In the genomic region with DNA sequence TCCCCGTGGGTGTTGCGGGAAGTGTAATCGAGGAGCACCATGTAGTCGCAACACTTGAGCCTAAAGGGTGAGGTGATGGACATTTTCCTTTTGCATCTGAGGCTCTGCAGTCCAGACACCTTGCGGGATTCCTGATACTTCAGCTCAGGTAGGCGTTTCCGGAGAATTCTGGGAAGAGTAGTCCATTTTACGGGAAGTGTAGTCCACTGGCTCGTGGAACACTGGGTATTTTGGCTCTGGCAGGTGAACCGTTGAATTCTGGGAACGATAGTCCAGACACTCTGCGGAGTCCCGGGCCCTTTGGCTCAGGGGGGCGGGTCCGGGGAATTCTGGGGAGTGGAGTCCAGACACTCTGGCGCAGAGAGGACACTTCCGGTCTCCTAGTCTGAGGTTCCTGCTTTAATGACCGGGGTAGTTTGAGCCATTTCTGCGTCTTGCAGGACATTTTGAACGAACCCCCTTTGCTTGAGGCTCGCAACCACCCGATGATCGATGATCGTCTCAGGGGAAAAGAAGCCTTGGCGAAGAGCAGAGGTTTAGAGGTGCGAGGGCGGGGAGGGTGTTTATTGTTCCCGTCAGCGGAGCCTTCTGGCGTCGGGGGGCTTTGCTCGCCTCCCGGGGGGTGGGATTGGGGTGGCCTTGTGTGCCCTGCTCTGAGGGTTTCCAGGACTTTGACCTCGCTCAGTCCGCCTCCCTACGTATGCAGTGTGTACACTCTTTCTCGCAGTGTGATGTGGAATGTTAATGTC, we compare ENCODE assay signal across 1 cellular context.
TF ChIP-seq lines count a peak whose summit lies in the region.

A gene (plus strand): TSS at position 383 of the 749 bp plus-strand sequence. CDS start 3,141 bp downstream, outside the sequence.

TF ChIP-seq in HEK293, 187 proteins besides CTCF, POLR2A, EP300 and RAD21 (continued from another document and continues in another):
- TF ChIP-seq ZNF548 (tag by site-specific recombination; IDR thresholded peaks at IDR 0.05) (no peak; the same call in 1 of the 2 replicates), ZNF140 (tag by site-specific recombination; IDR thresholded peaks at IDR 0.05) (no peak), ZNF404 (tag by site-specific recombination; IDR thresholded peaks at IDR 0.05) (no peak), REPIN1 (tag by site-specific recombination; IDR thresholded peaks at IDR 0.05; ENCODE audit: low read depth) (no peak), OVOL3 (tag by site-specific recombination; IDR thresholded peaks at IDR 0.05) (no peak), ZNF133 (tag by site-specific recombination; IDR thresholded peaks at IDR 0.05) (no peak), ZNF560 (tag by site-specific recombination; IDR thresholded peaks at IDR 0.05; ENCODE audit: borderline replicate concordance) (no peak), ZNF664 (tag by site-specific recombination; IDR thresholded peaks at IDR 0.05) (0 out of 2 replicates have a peak, but pooled peaks have one; percentile 7), ZNF221 (tag by site-specific recombination; IDR thresholded peaks at IDR 0.05; ENCODE audit: borderline replicate concordance) (no peak), ZNF660 (tag by site-specific recombination; IDR thresholded peaks at IDR 0.05) (peak; percentile 94), ZNF292 (tag by site-specific recombination; IDR thresholded peaks at IDR 0.05; ENCODE audit: borderline replicate concordance, low read depth) (no peak), ZNF585B (tag by site-specific recombination; IDR thresholded peaks at IDR 0.05) (no peak), ZNF19 (tag by site-specific recombination; IDR thresholded peaks at IDR 0.05; ENCODE audit: low read depth) (no peak), ZFHX2 (tag by site-specific recombination; conservative IDR thresholded peaks at IDR 0.05) (peak; percentile 89), IKZF3 (tag by site-specific recombination; IDR thresholded peaks at IDR 0.05) (peak; percentile 100), ZNF416 (tag by site-specific recombination; IDR thresholded peaks at IDR 0.05) (0 out of 2 replicates have a peak, but pooled peaks have one; percentile 67), ZFP37 (tag by site-specific recombination; IDR thresholded peaks at IDR 0.05) (peak; percentile 67), ZNF157 (tag by site-specific recombination; IDR thresholded peaks at IDR 0.05) (no peak), ZSCAN16 (tag by site-specific recombination; IDR thresholded peaks at IDR 0.05) (0 out of 2 replicates have a peak, but pooled peaks have one; percentile 24), ZNF302 (tag by site-specific recombination; IDR thresholded peaks at IDR 0.05; ENCODE audit: low read depth) (no peak), ZNF837 (tag by site-specific recombination; IDR thresholded peaks at IDR 0.05) (no peak), ZNF677 (tag by site-specific recombination; IDR thresholded peaks at IDR 0.05) (no peak), ZNF610 (tag by site-specific recombination; IDR thresholded peaks at IDR 0.05; ENCODE audit: borderline replicate concordance) (peak; percentile 67; the same call in 1 of the 2 replicates), ZNF214 (tag by site-specific recombination; IDR thresholded peaks at IDR 0.05; ENCODE audit: borderline replicate concordance) (no peak; the same call in 1 of the 2 replicates), ZNF558 (tag by site-specific recombination; IDR thresholded peaks at IDR 0.05) (peak; percentile 60; the same call in 1 of the 2 replicates), ZNF501 (tag by site-specific recombination; IDR thresholded peaks at IDR 0.05) (0 out of 2 replicates have a peak, but pooled peaks have one; percentile 33), SCRT2 (tag by site-specific recombination; IDR thresholded peaks at IDR 0.05) (peak; percentile 97), ZNF239 (tag by site-specific recombination; IDR thresholded peaks at IDR 0.05) (0 out of 2 replicates have a peak, but pooled peaks have one; percentile 31), TCF7L2 (IDR thresholded peaks at IDR 0.05; ENCODE audit: borderline replicate concordance, low read depth, low read length) (no peak), MYNN (tag by site-specific recombination; IDR thresholded peaks at IDR 0.05; ENCODE audit: borderline replicate concordance) (no peak), ZNF530 (tag by site-specific recombination; IDR thresholded peaks at IDR 0.05; ENCODE audit: low read depth) (no peak)
- TF ChIP-seq, protein P1, sequence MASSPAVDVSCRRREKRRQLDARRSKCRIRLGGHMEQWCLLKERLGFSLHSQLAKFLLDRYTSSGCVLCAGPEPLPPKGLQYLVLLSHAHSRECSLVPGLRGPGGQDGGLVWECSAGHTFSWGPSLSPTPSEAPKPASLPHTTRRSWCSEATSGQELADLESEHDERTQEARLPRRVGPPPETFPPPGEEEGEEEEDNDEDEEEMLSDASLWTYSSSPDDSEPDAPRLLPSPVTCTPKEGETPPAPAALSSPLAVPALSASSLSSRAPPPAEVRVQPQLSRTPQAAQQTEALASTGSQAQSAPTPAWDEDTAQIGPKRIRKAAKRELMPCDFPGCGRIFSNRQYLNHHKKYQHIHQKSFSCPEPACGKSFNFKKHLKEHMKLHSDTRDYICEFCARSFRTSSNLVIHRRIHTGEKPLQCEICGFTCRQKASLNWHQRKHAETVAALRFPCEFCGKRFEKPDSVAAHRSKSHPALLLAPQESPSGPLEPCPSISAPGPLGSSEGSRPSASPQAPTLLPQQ (tag by site-specific recombination; IDR thresholded peaks at IDR 0.05): 0 out of 2 replicates have a peak, but pooled peaks have one; percentile 57
- TF ChIP-seq, protein P2, sequence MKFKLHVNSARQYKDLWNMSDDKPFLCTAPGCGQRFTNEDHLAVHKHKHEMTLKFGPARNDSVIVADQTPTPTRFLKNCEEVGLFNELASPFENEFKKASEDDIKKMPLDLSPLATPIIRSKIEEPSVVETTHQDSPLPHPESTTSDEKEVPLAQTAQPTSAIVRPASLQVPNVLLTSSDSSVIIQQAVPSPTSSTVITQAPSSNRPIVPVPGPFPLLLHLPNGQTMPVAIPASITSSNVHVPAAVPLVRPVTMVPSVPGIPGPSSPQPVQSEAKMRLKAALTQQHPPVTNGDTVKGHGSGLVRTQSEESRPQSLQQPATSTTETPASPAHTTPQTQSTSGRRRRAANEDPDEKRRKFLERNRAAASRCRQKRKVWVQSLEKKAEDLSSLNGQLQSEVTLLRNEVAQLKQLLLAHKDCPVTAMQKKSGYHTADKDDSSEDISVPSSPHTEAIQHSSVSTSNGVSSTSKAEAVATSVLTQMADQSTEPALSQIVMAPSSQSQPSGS (tag by site-specific recombination; IDR thresholded peaks at IDR 0.05; ENCODE audit: low read depth): no peak
- TF ChIP-seq, protein P3, sequence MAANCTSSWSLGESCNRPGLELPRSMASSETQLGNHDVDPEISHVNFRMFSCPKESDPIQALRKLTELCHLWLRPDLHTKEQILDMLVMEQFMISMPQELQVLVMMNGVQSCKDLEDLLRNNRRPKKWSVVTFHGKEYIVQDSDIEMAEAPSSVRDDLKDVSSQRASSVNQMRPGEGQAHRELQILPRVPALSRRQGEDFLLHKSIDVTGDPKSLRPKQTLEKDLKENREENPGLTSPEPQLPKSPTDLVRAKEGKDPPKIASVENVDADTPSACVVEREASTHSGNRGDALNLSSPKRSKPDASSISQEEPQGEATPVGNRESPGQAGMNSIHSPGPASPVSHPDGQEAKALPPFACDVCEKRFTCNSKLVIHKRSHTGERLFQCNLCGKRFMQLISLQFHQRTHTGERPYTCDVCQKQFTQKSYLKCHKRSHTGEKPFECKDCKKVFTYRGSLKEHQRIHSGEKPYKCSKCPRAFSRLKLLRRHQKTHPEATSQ (tag by site-specific recombination; IDR thresholded peaks at IDR 0.05): no peak
- TF ChIP-seq, protein P4, sequence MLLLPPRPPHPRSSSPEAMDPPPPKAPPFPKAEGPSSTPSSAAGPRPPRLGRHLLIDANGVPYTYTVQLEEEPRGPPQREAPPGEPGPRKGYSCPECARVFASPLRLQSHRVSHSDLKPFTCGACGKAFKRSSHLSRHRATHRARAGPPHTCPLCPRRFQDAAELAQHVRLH (tag by site-specific recombination; IDR thresholded peaks at IDR 0.05): peak; percentile 95
- TF ChIP-seq, protein P5, sequence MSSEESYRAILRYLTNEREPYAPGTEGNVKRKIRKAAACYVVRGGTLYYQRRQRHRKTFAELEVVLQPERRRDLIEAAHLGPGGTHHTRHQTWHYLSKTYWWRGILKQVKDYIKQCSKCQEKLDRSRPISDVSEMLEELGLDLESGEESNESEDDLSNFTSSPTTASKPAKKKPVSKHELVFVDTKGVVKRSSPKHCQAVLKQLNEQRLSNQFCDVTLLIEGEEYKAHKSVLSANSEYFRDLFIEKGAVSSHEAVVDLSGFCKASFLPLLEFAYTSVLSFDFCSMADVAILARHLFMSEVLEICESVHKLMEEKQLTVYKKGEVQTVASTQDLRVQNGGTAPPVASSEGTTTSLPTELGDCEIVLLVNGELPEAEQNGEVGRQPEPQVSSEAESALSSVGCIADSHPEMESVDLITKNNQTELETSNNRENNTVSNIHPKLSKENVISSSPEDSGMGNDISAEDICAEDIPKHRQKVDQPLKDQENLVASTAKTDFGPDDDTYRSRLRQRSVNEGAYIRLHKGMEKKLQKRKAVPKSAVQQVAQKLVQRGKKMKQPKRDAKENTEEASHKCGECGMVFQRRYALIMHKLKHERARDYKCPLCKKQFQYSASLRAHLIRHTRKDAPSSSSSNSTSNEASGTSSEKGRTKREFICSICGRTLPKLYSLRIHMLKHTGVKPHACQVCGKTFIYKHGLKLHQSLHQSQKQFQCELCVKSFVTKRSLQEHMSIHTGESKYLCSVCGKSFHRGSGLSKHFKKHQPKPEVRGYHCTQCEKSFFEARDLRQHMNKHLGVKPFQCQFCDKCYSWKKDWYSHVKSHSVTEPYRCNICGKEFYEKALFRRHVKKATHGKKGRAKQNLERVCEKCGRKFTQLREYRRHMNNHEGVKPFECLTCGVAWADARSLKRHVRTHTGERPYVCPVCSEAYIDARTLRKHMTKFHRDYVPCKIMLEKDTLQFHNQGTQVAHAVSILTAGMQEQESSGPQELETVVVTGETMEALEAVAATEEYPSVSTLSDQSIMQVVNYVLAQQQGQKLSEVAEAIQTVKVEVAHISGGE (tag by site-specific recombination; conservative IDR thresholded peaks at IDR 0.05; ENCODE audit: low read depth): peak; percentile 99
- TF ChIP-seq, protein P6, sequence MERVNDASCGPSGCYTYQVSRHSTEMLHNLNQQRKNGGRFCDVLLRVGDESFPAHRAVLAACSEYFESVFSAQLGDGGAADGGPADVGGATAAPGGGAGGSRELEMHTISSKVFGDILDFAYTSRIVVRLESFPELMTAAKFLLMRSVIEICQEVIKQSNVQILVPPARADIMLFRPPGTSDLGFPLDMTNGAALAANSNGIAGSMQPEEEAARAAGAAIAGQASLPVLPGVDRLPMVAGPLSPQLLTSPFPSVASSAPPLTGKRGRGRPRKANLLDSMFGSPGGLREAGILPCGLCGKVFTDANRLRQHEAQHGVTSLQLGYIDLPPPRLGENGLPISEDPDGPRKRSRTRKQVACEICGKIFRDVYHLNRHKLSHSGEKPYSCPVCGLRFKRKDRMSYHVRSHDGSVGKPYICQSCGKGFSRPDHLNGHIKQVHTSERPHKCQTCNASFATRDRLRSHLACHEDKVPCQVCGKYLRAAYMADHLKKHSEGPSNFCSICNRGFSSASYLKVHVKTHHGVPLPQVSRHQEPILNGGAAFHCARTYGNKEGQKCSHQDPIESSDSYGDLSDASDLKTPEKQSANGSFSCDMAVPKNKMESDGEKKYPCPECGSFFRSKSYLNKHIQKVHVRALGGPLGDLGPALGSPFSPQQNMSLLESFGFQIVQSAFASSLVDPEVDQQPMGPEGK (tag by site-specific recombination; IDR thresholded peaks at IDR 0.05): peak; percentile 91
- TF ChIP-seq, protein P7, sequence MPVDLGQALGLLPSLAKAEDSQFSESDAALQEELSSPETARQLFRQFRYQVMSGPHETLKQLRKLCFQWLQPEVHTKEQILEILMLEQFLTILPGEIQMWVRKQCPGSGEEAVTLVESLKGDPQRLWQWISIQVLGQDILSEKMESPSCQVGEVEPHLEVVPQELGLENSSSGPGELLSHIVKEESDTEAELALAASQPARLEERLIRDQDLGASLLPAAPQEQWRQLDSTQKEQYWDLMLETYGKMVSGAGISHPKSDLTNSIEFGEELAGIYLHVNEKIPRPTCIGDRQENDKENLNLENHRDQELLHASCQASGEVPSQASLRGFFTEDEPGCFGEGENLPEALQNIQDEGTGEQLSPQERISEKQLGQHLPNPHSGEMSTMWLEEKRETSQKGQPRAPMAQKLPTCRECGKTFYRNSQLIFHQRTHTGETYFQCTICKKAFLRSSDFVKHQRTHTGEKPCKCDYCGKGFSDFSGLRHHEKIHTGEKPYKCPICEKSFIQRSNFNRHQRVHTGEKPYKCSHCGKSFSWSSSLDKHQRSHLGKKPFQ (tag by site-specific recombination; IDR thresholded peaks at IDR 0.05): no peak; the same call in none of the 2 replicates
- TF ChIP-seq, protein P8, sequence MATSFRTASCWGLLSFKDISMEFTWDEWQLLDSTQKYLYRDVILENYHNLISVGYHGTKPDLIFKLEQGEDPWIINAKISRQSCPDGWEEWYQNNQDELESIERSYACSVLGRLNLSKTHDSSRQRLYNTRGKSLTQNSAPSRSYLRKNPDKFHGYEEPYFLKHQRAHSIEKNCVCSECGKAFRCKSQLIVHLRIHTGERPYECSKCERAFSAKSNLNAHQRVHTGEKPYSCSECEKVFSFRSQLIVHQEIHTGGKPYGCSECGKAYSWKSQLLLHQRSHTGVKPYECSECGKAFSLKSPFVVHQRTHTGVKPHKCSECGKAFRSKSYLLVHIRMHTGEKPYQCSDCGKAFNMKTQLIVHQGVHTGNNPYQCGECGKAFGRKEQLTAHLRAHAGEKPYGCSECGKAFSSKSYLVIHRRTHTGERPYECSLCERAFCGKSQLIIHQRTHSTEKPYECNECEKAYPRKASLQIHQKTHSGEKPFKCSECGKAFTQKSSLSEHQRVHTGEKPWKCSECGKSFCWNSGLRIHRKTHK (tag by site-specific recombination; IDR thresholded peaks at IDR 0.05): no peak
- TF ChIP-seq, protein P9, sequence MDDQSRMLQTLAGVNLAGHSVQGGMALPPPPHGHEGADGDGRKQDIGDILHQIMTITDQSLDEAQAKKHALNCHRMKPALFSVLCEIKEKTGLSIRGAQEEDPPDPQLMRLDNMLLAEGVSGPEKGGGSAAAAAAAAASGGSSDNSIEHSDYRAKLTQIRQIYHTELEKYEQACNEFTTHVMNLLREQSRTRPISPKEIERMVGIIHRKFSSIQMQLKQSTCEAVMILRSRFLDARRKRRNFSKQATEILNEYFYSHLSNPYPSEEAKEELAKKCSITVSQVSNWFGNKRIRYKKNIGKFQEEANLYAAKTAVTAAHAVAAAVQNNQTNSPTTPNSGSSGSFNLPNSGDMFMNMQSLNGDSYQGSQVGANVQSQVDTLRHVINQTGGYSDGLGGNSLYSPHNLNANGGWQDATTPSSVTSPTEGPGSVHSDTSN (CRISPR knock-in tag; IDR thresholded peaks at IDR 0.05): no peak
- TF ChIP-seq, protein P10, sequence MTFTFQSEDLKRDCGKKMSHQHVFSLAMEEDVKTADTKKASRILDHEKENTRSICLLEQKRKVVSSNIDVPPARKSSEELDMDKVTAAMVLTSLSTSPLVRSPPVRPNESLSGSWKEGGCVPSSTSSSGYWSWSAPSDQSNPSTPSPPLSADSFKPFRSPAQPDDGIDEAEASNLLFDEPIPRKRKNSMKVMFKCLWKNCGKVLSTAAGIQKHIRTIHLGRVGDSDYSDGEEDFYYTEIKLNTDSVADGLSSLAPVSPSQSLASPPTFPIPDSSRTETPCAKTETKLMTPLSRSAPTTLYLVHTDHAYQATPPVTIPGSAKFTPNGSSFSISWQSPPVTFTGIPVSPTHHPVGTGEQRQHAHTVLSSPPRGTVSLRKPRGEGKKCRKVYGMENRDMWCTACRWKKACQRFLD (tag by site-specific recombination; IDR thresholded peaks at IDR 0.05): no peak
